In the genomic region with DNA sequence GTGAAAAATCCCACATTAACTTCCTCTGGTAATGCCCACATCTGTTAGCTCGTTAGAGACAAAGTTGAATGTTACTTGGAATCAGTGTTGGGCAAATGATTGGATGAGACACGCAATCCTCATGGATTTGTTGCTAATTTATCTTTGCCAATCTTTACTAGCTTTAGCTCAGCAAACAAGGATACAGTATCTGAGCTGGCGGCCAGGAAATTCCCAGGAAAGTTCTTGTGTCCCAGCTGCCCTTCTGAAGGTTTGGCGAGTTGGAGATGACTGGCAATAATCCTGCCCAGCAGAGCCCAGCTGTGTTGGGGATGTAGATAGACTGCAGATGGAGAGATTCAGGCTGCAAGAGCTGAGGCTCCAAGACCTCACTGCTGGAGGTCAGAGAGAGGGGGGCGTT, we compare ENCODE assay signal across 14 cellular contexts.
A peak's percentile ranks its signal among the peaks of the same experiment; 100 is the strongest.
DNase-seq lines count a peak whose midpoint lies in the region; ATAC-seq and TF ChIP-seq lines count a peak whose summit lies in the region.
"Had no signal": no experiment of that assay in that cellular context is flagged by ENCODE, and none has a peak within 500 bp of the region (broad histone marks: within the 10 kb centered on the region; RNA-seq: fewer than 3 reads in every experiment).

No MANE protein-coding gene starts in this region.

- no peak overlapping the region for H3K9ac ChIP-seq in SK-N-SH

- 25% methylated on average over 5 of the region's 5 CpGs for WGBS in SK-N-SH (ENCODE audit: low lambda C conversion rate)

- no peaks in the 10 kb centered on the region for H3K79me2 ChIP-seq in SK-N-SH (ENCODE audit: insufficient read depth)

- H3K4me3 Mint-ChIP-seq in type B pancreatic cell: peak overlapping the region; percentile 20
- H3K4me3 Mint-ChIP-seq: B cell; CD4-positive, alpha-beta memory T cell had no signal

- H3K4me1 Mint-ChIP-seq in type B pancreatic cell (ENCODE audit: unreplicated experiment): no peaks in the 10 kb centered on the region
- H3K4me1 Mint-ChIP-seq: B cell; CD4-positive, alpha-beta memory T cell had no signal

- H3K27ac ChIP-seq in SK-N-SH (ENCODE audit: low read depth in 2 of 2, low read length in 1 of 2): no peak overlapping the region
- no peak overlapping the region for H3K27ac ChIP-seq in substantia nigra (ENCODE audit: low read depth, low read length, poor library complexity, severe bottlenecking)
- H3K27ac ChIP-seq: C4-2B had no signal

- no peaks in the 10 kb centered on the region for H4K20me1 ChIP-seq in SK-N-SH (ENCODE audit: insufficient read depth)

- DNase-seq in SK-N-SH (no peak), left kidney (ENCODE audit: low read depth, low spot score) (peak; percentile 4), type B pancreatic cell (ENCODE audit: extremely low spot score, unreplicated experiment) (no peak), substantia nigra (lab: John Stamatoyannopoulos, UW) (no peak)
- DNase-seq: CD4-positive, alpha-beta memory T cell; DND-41; GDM1 had no signal

- H2AFZ ChIP-seq in SK-N-SH (ENCODE audit: low read depth): no peak overlapping the region

- H3K36me3 Mint-ChIP-seq in type B pancreatic cell: no peaks in the 10 kb centered on the region
- H3K36me3 Mint-ChIP-seq: CD4-positive, alpha-beta memory T cell had no signal

- no peaks in the 10 kb centered on the region for H3K9me3 ChIP-seq in SK-N-SH

- ATAC-seq in SK-N-SH treated with all-trans-retinoic acid at 6 μM for 48 hours (peak; percentile 44; the same call in 2 of the 3 replicates), GM18868 (IDR thresholded peaks at IDR 0.05; ENCODE audit: unreplicated experiment) (peak; percentile 16), HG02610 (IDR thresholded peaks at IDR 0.05; ENCODE audit: unreplicated experiment) (no peak), GM19452 (IDR thresholded peaks at IDR 0.05; ENCODE audit: unreplicated experiment) (no peak)
- ATAC-seq: HCT116 had no signal

- no peaks in the 10 kb centered on the region for H3K36me3 ChIP-seq in SK-N-SH (replicated peaks in 1 of 2; ENCODE audit: control insufficient read depth in 1 of 2, insufficient read depth in 2 of 2, low read length in 1 of 2)

- H3K27me3 ChIP-seq in SK-N-SH (ENCODE audit: insufficient read depth): no peaks in the 10 kb centered on the region

- no peak for TF ChIP-seq RAD21 in SK-N-SH (IDR thresholded peaks at IDR 0.05; ENCODE audit: low read length)

- POLR2A ChIA-PET in SK-N-SH (lab: Yijun Ruan, JAX): no interaction called here

- H3F3A ChIP-seq in SK-N-SH (replicated peaks; ENCODE audit: insufficient read depth): no peaks in the 10 kb centered on the region

- no peak overlapping the region for H3K27ac Mint-ChIP-seq in type B pancreatic cell
- H3K27ac Mint-ChIP-seq: B cell; CD4-positive, alpha-beta memory T cell had no signal

- no peaks in the 10 kb centered on the region for H3K27me3 Mint-ChIP-seq in type B pancreatic cell
- H3K27me3 Mint-ChIP-seq: B cell; CD4-positive, alpha-beta memory T cell had no signal

- no peaks in the 10 kb centered on the region for H3K4me1 ChIP-seq in SK-N-SH (ENCODE audit: control insufficient read depth in 1 of 2, insufficient read depth in 2 of 2, low read depth in 1 of 2, low read length in 1 of 2)

- H3K9me2 ChIP-seq in SK-N-SH: no peaks in the 10 kb centered on the region

- no peak for TF ChIP-seq CTCF in SK-N-SH (IDR thresholded peaks at IDR 0.05)
- no peak for TF ChIP-seq CTCF in type B pancreatic cell (conservative IDR thresholded peaks at IDR 0.05)

- TF ChIP-seq EP300 in SK-N-SH (IDR thresholded peaks at IDR 0.05; ENCODE audit: borderline replicate concordance in 1 of 2, low read depth in 1 of 2, low read length in 1 of 2): no peak

- CTCF ChIA-PET in SK-N-SH (lab: Yijun Ruan, JAX): interaction anchor here (1.0 kb wide), 1 partner anchor 99 kb away, joined by 3 read pairs; no protein-coding TSS in a partner anchor

- no peak overlapping the region for H3K4me2 ChIP-seq in SK-N-SH

- H3K4me3 ChIP-seq in SK-N-SH (ENCODE audit: low read depth in 2 of 2, low read length in 1 of 2): no peak overlapping the region

- no peaks in the 10 kb centered on the region for H3K9me3 Mint-ChIP-seq in type B pancreatic cell

TF ChIP-seq in SK-N-SH treated with all-trans-retinoic acid at 6 μM for 48 hours, 23 proteins besides CTCF, POLR2A, EP300 and RAD21 (continues in another document):
- TF ChIP-seq ZNF565 (CRISPR knock-in tag; conservative IDR thresholded peaks at IDR 0.05; ENCODE audit: low read depth) (no peak), ESRRG (CRISPR knock-in tag; IDR thresholded peaks at IDR 0.05) (no peak), TOX (CRISPR knock-in tag; IDR thresholded peaks at IDR 0.05; ENCODE audit: borderline replicate concordance) (no peak), ZNF70 (CRISPR knock-in tag; IDR thresholded peaks at IDR 0.05) (no peak), ZFP3 (CRISPR knock-in tag; IDR thresholded peaks at IDR 0.05) (no peak), ZC3H10 (CRISPR knock-in tag; IDR thresholded peaks at IDR 0.05) (no peak), CSDC2 (CRISPR knock-in tag; IDR thresholded peaks at IDR 0.05) (no peak), BACH2 (CRISPR knock-in tag; IDR thresholded peaks at IDR 0.05; ENCODE audit: borderline replicate concordance) (no peak), RARB (CRISPR knock-in tag; IDR thresholded peaks at IDR 0.05) (no peak), ZNF8 (CRISPR knock-in tag; IDR thresholded peaks at IDR 0.05) (no peak), PPARA (CRISPR knock-in tag; IDR thresholded peaks at IDR 0.05; ENCODE audit: borderline replicate concordance) (no peak), TCF4 (CRISPR knock-in tag; IDR thresholded peaks at IDR 0.05; ENCODE audit: borderline replicate concordance) (no peak), GLIS3 (CRISPR knock-in tag; IDR thresholded peaks at IDR 0.05) (no peak), ISL1 (CRISPR knock-in tag; IDR thresholded peaks at IDR 0.05) (no peak), ZFP30 (CRISPR knock-in tag; IDR thresholded peaks at IDR 0.05) (no peak), OSR1 (CRISPR knock-in tag; IDR thresholded peaks at IDR 0.05) (no peak)
- TF ChIP-seq, protein P1, sequence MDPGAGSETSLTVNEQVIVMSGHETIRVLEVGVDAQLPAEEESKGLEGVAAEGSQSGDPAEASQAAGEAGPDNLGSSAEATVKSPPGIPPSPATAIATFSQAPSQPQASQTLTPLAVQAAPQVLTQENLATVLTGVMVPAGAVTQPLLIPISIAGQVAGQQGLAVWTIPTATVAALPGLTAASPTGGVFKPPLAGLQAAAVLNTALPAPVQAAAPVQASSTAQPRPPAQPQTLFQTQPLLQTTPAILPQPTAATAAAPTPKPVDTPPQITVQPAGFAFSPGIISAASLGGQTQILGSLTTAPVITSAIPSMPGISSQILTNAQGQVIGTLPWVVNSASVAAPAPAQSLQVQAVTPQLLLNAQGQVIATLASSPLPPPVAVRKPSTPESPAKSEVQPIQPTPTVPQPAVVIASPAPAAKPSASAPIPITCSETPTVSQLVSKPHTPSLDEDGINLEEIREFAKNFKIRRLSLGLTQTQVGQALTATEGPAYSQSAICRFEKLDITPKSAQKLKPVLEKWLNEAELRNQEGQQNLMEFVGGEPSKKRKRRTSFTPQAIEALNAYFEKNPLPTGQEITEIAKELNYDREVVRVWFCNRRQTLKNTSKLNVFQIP (CRISPR knock-in tag; IDR thresholded peaks at IDR 0.05; ENCODE audit: borderline replicate concordance, low read depth): no peak

TF ChIP-seq in SK-N-SH, 30 proteins besides CTCF, POLR2A, EP300 and RAD21:
- TF ChIP-seq USF1 (IDR thresholded peaks at IDR 0.05; ENCODE audit: borderline replicate concordance, low read depth) (no peak), TCF12 (IDR thresholded peaks at IDR 0.05) (no peak), RCOR1 (IDR thresholded peaks at IDR 0.05; ENCODE audit: low read length) (no peak), SMC3 (IDR thresholded peaks at IDR 0.05; ENCODE audit: low read depth, low read length) (no peak), YY1 (IDR thresholded peaks at IDR 0.05; ENCODE audit: low read depth) (no peak), RXRA (IDR thresholded peaks at IDR 0.05; ENCODE audit: borderline replicate concordance, low read depth) (no peak)

Comparison
In these comparisons a context has a peak if more than half of its experiments do, and no peak if none do; other contexts are left out.
1. ATAC-seq: peak in SK-N-SH treated with all-trans-retinoic acid at 6 μM for 48 hours (single experiment) and GM18868 (single experiment); none in HG02610 (single experiment) and GM19452 (single experiment).